Comparison of ENCODE assay signal across 18 cellular contexts in genomic region chr3:127215714-127216414, GRCh38. TPM values are rescaled to one million over a fixed set of nuclear protein-coding genes. Genes with fewer than 3 reads are reported as not detected.
A peak's percentile ranks its signal among the peaks of the same experiment; 100 is the strongest.
DNase-seq lines count a peak whose midpoint lies in the region; ATAC-seq lines count a peak whose summit lies in the region.
"Had no signal": no experiment of that assay in that cellular context is flagged by ENCODE, and none has a peak within 500 bp of the region (broad histone marks: within the 10 kb centered on the region; RNA-seq: fewer than 3 reads in every experiment).

No MANE protein-coding gene starts in this region.

- peaks cover 13% of the 10 kb centered on the region for H3K27me3 Mint-ChIP-seq in activated naive CD8-positive, alpha-beta T cell treated with anti-CD3 and anti-CD28 coated beads, Interleukin-2, amount 50 U/mL, for 24 hours
- peaks cover 7% of the 10 kb centered on the region for H3K27me3 Mint-ChIP-seq in activated naive CD8-positive, alpha-beta T cell treated with anti-CD3 and anti-CD28 coated beads for 36 hours
- H3K27me3 Mint-ChIP-seq in activated T-helper 17 cell treated with anti-CD3 and anti-CD28 coated beads, Interleukin-2, amount 50 U/mL, for 72 hours, result peaks cover 22% of the 10 kb centered on the region

- no peaks in the 10 kb centered on the region for H3K9me3 Mint-ChIP-seq in activated naive CD8-positive, alpha-beta T cell treated with anti-CD3 and anti-CD28 coated beads, Interleukin-2, amount 50 U/mL, for 24 hours
- no peaks in the 10 kb centered on the region for H3K9me3 Mint-ChIP-seq in activated naive CD8-positive, alpha-beta T cell treated with anti-CD3 and anti-CD28 coated beads for 36 hours
- H3K9me3 Mint-ChIP-seq in activated T-helper 17 cell treated with anti-CD3 and anti-CD28 coated beads, Interleukin-2, amount 50 U/mL, for 72 hours, result no peaks in the 10 kb centered on the region
- H3K9me3 Mint-ChIP-seq in stimulated activated effector memory CD8-positive, alpha-beta T cell treated with anti-CD3 and anti-CD28 coated beads, Interleukin-12 subunit alpha, Interleukin-12 subunit beta, amount 100 ng/mL, for 72 hours, result no peaks in the 10 kb centered on the region
- H3K9me3 Mint-ChIP-seq: CD8-positive, alpha-beta memory T cell had no signal

- no peaks in the 10 kb centered on the region for H3K36me3 Mint-ChIP-seq in activated naive CD8-positive, alpha-beta T cell treated with anti-CD3 and anti-CD28 coated beads, Interleukin-2, amount 50 U/mL, for 24 hours (ENCODE audit: low read depth)
- H3K36me3 Mint-ChIP-seq in activated naive CD8-positive, alpha-beta T cell treated with anti-CD3 and anti-CD28 coated beads for 36 hours, result no peaks in the 10 kb centered on the region
- H3K36me3 Mint-ChIP-seq in activated T-helper 17 cell treated with anti-CD3 and anti-CD28 coated beads, Interleukin-2, amount 50 U/mL, for 72 hours (ENCODE audit: low read depth), result no peaks in the 10 kb centered on the region
- H3K36me3 Mint-ChIP-seq in stimulated activated effector memory CD8-positive, alpha-beta T cell treated with anti-CD3 and anti-CD28 coated beads, Interleukin-12 subunit alpha, Interleukin-12 subunit beta, amount 100 ng/mL, for 72 hours, result no peaks in the 10 kb centered on the region
- H3K36me3 Mint-ChIP-seq: CD8-positive, alpha-beta memory T cell had no signal

- DNase-seq in activated naive CD8-positive, alpha-beta T cell treated with anti-CD3 and anti-CD28 coated beads, Interleukin-2, amount 50 U/mL, for 24 hours, result no peak
- no peak for DNase-seq in activated naive CD8-positive, alpha-beta T cell treated with anti-CD3 and anti-CD28 coated beads for 36 hours
- no peak for DNase-seq in stimulated activated effector memory CD8-positive, alpha-beta T cell treated with anti-CD3 and anti-CD28 coated beads, Interleukin-12 subunit alpha, Interleukin-12 subunit beta, amount 100 ng/mL, for 72 hours (ENCODE audit: low spot score in 2 of 2)
- DNase-seq in dermis blood vessel endothelial cell, result no peak
- DNase-seq: CD8-positive, alpha-beta memory T cell; DMS53; GOT3; NCI-H1417 treated with DMSO at 0.1 percent for 48 hours; NCI-H187 treated with DMSO at 0.1 percent for 48 hours; NCI-H526; SJCRH30 had no signal

- H3K4me1 Mint-ChIP-seq in activated naive CD8-positive, alpha-beta T cell treated with anti-CD3 and anti-CD28 coated beads, Interleukin-2, amount 50 U/mL, for 24 hours, result peaks cover 15% of the 10 kb centered on the region
- H3K4me1 Mint-ChIP-seq in activated naive CD8-positive, alpha-beta T cell treated with anti-CD3 and anti-CD28 coated beads for 36 hours, result peaks cover 2% of the 10 kb centered on the region
- H3K4me1 Mint-ChIP-seq in activated T-helper 17 cell treated with anti-CD3 and anti-CD28 coated beads, Interleukin-2, amount 50 U/mL, for 72 hours, result no peaks in the 10 kb centered on the region
- H3K4me1 Mint-ChIP-seq in stimulated activated effector memory CD8-positive, alpha-beta T cell treated with anti-CD3 and anti-CD28 coated beads, Interleukin-12 subunit alpha, Interleukin-12 subunit beta, amount 100 ng/mL, for 72 hours, result no peaks in the 10 kb centered on the region
- H3K4me1 Mint-ChIP-seq: CD8-positive, alpha-beta memory T cell had no signal

- no peak overlapping the region for H3K4me3 Mint-ChIP-seq in activated naive CD8-positive, alpha-beta T cell treated with anti-CD3 and anti-CD28 coated beads, Interleukin-2, amount 50 U/mL, for 24 hours
- H3K4me3 Mint-ChIP-seq in activated naive CD8-positive, alpha-beta T cell treated with anti-CD3 and anti-CD28 coated beads for 36 hours, result no peak overlapping the region
- H3K4me3 Mint-ChIP-seq in activated T-helper 17 cell treated with anti-CD3 and anti-CD28 coated beads, Interleukin-2, amount 50 U/mL, for 72 hours, result no peak overlapping the region
- H3K4me3 Mint-ChIP-seq in stimulated activated effector memory CD8-positive, alpha-beta T cell treated with anti-CD3 and anti-CD28 coated beads, Interleukin-12 subunit alpha, Interleukin-12 subunit beta, amount 100 ng/mL, for 72 hours, result no peak overlapping the region
- H3K4me3 Mint-ChIP-seq: CD8-positive, alpha-beta memory T cell had no signal

- peak; percentile 16 for ATAC-seq in activated naive CD8-positive, alpha-beta T cell treated with anti-CD3 and anti-CD28 coated beads, Interleukin-2, amount 50 U/mL, for 24 hours
- ATAC-seq in GM18867 (IDR thresholded peaks at IDR 0.05; ENCODE audit: unreplicated experiment) (peak; percentile 36), HG03108 (IDR thresholded peaks at IDR 0.05; ENCODE audit: unreplicated experiment) (no peak), GM18511 (IDR thresholded peaks at IDR 0.05; ENCODE audit: unreplicated experiment) (no peak)
- ATAC-seq in activated T-helper 17 cell treated with anti-CD3 and anti-CD28 coated beads, Interleukin-2, amount 50 U/mL, for 72 hours (replicated peaks), result peak; percentile 52
- ATAC-seq in stimulated activated effector memory CD8-positive, alpha-beta T cell treated with anti-CD3 and anti-CD28 coated beads, Interleukin-12 subunit alpha, Interleukin-12 subunit beta, amount 100 ng/mL, for 72 hours, result peak; percentile 25
- ATAC-seq: HCT116, K562 had no signal

- no peak overlapping the region for H3K27ac Mint-ChIP-seq in activated naive CD8-positive, alpha-beta T cell treated with anti-CD3 and anti-CD28 coated beads, Interleukin-2, amount 50 U/mL, for 24 hours
- no peak overlapping the region for H3K27ac Mint-ChIP-seq in activated naive CD8-positive, alpha-beta T cell treated with anti-CD3 and anti-CD28 coated beads for 36 hours
- H3K27ac Mint-ChIP-seq in activated T-helper 17 cell treated with anti-CD3 and anti-CD28 coated beads, Interleukin-2, amount 50 U/mL, for 72 hours, result no peak overlapping the region
- H3K27ac Mint-ChIP-seq in stimulated activated effector memory CD8-positive, alpha-beta T cell treated with anti-CD3 and anti-CD28 coated beads, Interleukin-12 subunit alpha, Interleukin-12 subunit beta, amount 100 ng/mL, for 72 hours, result no peak overlapping the region

RNA-seq across cellular contexts. Expression of gene PRR23E, which starts 22.9 kb away (rescaled TPM):
- not detected for total RNA-seq in activated naive CD8-positive, alpha-beta T cell treated with anti-CD3 and anti-CD28 coated beads for 36 hours
- total RNA-seq in activated T-helper 17 cell treated with anti-CD3 and anti-CD28 coated beads, Interleukin-2, amount 50 U/mL, for 72 hours, result not detected
- not detected in 2 replicates for total RNA-seq in dermis blood vessel endothelial cell
- total RNA-seq: A172; CD8-positive, alpha-beta memory T cell; K562; SJCRH30 had no signal

Comparison
In these comparisons a context has a peak if more than half of its experiments do, and no peak if none do; other contexts are left out.
1. ATAC-seq: peak in activated naive CD8-positive, alpha-beta T cell treated with anti-CD3 and anti-CD28 coated beads, Interleukin-2, amount 50 U/mL, for 24 hours (single experiment), GM18867 (single experiment), activated T-helper 17 cell treated with anti-CD3 and anti-CD28 coated beads, Interleukin-2, amount 50 U/mL, for 72 hours (single experiment) and stimulated activated effector memory CD8-positive, alpha-beta T cell treated with anti-CD3 and anti-CD28 coated beads, Interleukin-12 subunit alpha, Interleukin-12 subunit beta, amount 100 ng/mL, for 72 hours (single experiment); none in HG03108 (single experiment) and GM18511 (single experiment).